Comparison of ENCODE assay signal across 1 cellular context in genomic region chr4:73684097-73684496, GRCh38.
TF ChIP-seq lines count a peak whose summit lies in the region.

No MANE protein-coding gene starts in this region.

TF ChIP-seq in IMR-90, 13 proteins besides CTCF, POLR2A, EP300 and RAD21:
- no peak for TF ChIP-seq ELK1 (IDR thresholded peaks at IDR 0.05; ENCODE audit: borderline replicate concordance, low read depth, low read length)
- TF ChIP-seq SMC3 (IDR thresholded peaks at IDR 0.05; ENCODE audit: low read depth, low read length): no peak
- no peak for TF ChIP-seq FOS (IDR thresholded peaks at IDR 0.05; ENCODE audit: low read depth, low read length)
- TF ChIP-seq MAZ (IDR thresholded peaks at IDR 0.05; ENCODE audit: borderline replicate concordance, low read depth, low read length): no peak
- no peak for TF ChIP-seq RFX5 (IDR thresholded peaks at IDR 0.05; ENCODE audit: low read depth, low read length)
- no peak for TF ChIP-seq USF2 (IDR thresholded peaks at IDR 0.05; ENCODE audit: low read depth, low read length)
- no peak for TF ChIP-seq CHD1 (IDR thresholded peaks at IDR 0.05; ENCODE audit: low read depth, low read length)
- TF ChIP-seq MAFK (IDR thresholded peaks at IDR 0.05; ENCODE audit: low read depth, low read length): no peak
- no peak for TF ChIP-seq MXI1 (IDR thresholded peaks at IDR 0.05; ENCODE audit: borderline replicate concordance, low read depth, low read length)
- TF ChIP-seq NFE2L2 (IDR thresholded peaks at IDR 0.05; ENCODE audit: low read depth, low read length): no peak
- TF ChIP-seq BHLHE40 (IDR thresholded peaks at IDR 0.05; ENCODE audit: low read depth, low read length): no peak
- no peak for TF ChIP-seq RCOR1 (IDR thresholded peaks at IDR 0.05; ENCODE audit: insufficient replicate concordance, low read length)
- TF ChIP-seq CEBPB (IDR thresholded peaks at IDR 0.05; ENCODE audit: low read depth, low read length): no peak
